In the genomic region with DNA sequence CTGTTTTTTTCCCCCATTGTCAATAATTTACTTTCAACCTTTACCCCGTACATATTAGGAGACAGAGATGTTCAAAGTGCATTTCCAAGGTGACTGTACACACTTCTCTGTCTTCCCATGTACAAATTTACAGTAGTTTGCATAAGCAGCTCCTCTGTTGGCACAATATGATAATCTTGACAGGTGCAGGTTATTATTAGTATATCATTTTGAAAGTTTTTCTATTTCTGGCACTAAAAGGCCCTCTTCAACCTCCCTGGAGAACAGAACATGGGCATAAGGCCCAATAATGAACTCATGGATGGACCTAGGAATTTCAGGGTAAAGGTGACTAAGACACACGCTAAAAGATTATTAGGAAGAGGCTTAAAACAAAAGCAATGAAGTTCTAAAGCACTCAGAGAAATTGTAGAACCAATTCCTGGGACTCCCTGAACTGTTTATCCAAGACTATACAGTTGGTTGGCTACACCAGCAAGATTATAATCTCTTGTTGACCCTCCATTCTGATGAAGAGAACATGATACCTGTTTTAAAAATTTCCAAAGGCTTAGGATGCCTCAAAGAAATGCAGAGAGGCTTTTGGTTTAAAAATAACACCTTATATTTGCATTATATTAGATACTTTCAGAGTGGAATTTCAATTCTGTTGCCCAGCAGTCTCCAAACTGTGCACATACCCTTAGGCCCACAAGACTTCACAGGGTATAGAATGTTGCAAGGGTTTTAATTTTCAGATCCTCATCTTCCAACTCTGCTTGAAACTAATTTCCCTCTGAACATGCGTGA, we compare ENCODE assay signal across 8 cellular contexts. TPM values are rescaled to one million over a fixed set of nuclear protein-coding genes. Genes with fewer than 3 reads are reported as not detected.
DNase-seq lines count a peak whose midpoint lies in the region; ATAC-seq lines count a peak whose summit lies in the region.

No MANE protein-coding gene starts in this region.

- intact Hi-C loops in Right ventricle myocardium superior (cut with DNase I) (no loop called here), sciatic nerve (cut with DNase I) (no loop called here)

- H3K9me3 Mint-ChIP-seq in activated naive CD4-positive, alpha-beta T cell treated with anti-CD3 and anti-CD28 coated beads, Interleukin-2, amount 50 U/mL, for 24 hours = no peaks in the 10 kb centered on the region

- peak overlapping the region; percentile 98 for H3K27ac Mint-ChIP-seq in activated naive CD4-positive, alpha-beta T cell treated with anti-CD3 and anti-CD28 coated beads, Interleukin-2, amount 50 U/mL, for 24 hours

- peaks cover 4% of the 10 kb centered on the region for H3K36me3 ChIP-seq in SJSA1

- H3K4me1 ChIP-seq in SJSA1 (replicated peaks) = peaks cover 24% of the 10 kb centered on the region

- H3K27me3 ChIP-seq in SJSA1 (replicated peaks) = no peaks in the 10 kb centered on the region

- peaks cover 32% of the 10 kb centered on the region for H3K4me1 Mint-ChIP-seq in activated naive CD4-positive, alpha-beta T cell treated with anti-CD3 and anti-CD28 coated beads, Interleukin-2, amount 50 U/mL, for 24 hours

- no peaks in the 10 kb centered on the region for H3K9me3 ChIP-seq in SJSA1 (replicated peaks)

- peak; percentile 56 for ATAC-seq in Right ventricle myocardium superior (ENCODE audit: poor library complexity)
- peak; percentile 6 for ATAC-seq in sciatic nerve
- no peak for ATAC-seq in HG03095 (IDR thresholded peaks at IDR 0.05; ENCODE audit: unreplicated experiment)

- peak overlapping the region; percentile 90 for H3K4me3 Mint-ChIP-seq in activated naive CD4-positive, alpha-beta T cell treated with anti-CD3 and anti-CD28 coated beads, Interleukin-2, amount 50 U/mL, for 24 hours

- no peaks in the 10 kb centered on the region for H3K36me3 Mint-ChIP-seq in activated naive CD4-positive, alpha-beta T cell treated with anti-CD3 and anti-CD28 coated beads, Interleukin-2, amount 50 U/mL, for 24 hours

- no peak for DNase-seq in activated naive CD4-positive, alpha-beta T cell (lab: John Stamatoyannopoulos, UW)
- DNase-seq in SJSA1 (ENCODE audit: low read depth in 1 of 2, low spot score in 2 of 2) (no peak), Right ventricle myocardium superior (no peak), sciatic nerve (ENCODE audit: low spot score) (no peak), COR-L47 (lab: John Stamatoyannopoulos, UW) (no peak)
- DNase-seq in effector CD8-positive, alpha-beta T cell (lab: John Stamatoyannopoulos, UW) = no peak

- H3K27ac ChIP-seq in SJSA1 = no peak overlapping the region

- no peaks in the 10 kb centered on the region for H3K27me3 Mint-ChIP-seq in activated naive CD4-positive, alpha-beta T cell treated with anti-CD3 and anti-CD28 coated beads, Interleukin-2, amount 50 U/mL, for 24 hours

- peak overlapping the region; percentile 93; the same call in 1 of the 2 replicates for H3K4me3 ChIP-seq in SJSA1

RNA-seq across cellular contexts. Expression of gene AIG1, which starts 1.1 kb away (rescaled TPM):
- total RNA-seq in SJSA1 (2014; rRNA removed; shearing (Covaris generic)) = 29.9 TPM in 2 replicates
- total RNA-seq in Right ventricle myocardium superior (71.7 TPM), sciatic nerve (22.6 TPM)
